7 cellular contexts compared by ENCODE assay signal in the genomic region with DNA sequence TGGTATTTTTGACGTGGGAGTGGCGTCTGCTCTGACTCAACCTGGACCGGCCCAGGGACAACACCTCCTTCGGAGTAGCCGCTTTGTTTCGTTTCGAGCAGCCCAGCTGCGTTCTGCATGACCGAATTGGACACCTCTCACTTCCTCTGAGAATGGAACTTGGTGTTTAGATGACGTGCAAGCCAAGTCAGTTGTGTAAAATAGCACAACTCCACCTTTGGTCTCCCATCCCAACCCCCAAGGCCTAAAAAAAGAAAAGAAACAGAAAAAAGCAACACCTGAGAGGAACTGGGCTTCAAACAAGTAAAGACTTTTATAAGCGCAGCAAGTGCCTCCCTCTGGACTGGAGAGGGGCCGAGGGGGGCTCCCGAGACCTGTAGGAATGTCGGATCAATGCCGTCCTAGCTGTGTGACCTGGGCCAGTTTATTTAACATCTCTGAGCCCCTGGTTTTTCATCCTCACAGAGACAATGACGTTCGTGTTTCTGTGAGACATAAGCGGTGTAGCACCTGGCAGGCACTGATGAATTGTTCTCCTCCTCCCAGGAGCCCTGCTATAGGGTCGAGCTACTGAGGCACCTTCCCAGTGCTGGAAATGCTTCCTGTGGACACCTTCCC. TPM values are rescaled to one million over a fixed set of nuclear protein-coding genes. Genes with fewer than 3 reads are reported as not detected.
DNase-seq lines count a peak whose midpoint lies in the region; ATAC-seq lines count a peak whose summit lies in the region.

No MANE protein-coding gene starts in this region.

- H3K27ac Mint-ChIP-seq in T-helper 2 cell treated with Interferon-gamma antibody and Interleukin-4, amounts not matched to agents 5 μg/mL and 100 μg/mL, for 36 hours, result peak overlapping the region; percentile 97

- no peaks in the 10 kb centered on the region for H3K36me3 ChIP-seq in rectal smooth muscle tissue (ENCODE audit: control insufficient read depth, insufficient read depth, low read length)

- no peak overlapping the region for H3K27ac ChIP-seq in rectal smooth muscle tissue (ENCODE audit: low read depth, low read length)

- ATAC-seq in GM19025 (IDR thresholded peaks at IDR 0.05; ENCODE audit: low read depth, unreplicated experiment), result peak; percentile 71
- ATAC-seq in HG03039 (IDR thresholded peaks at IDR 0.05; ENCODE audit: unreplicated experiment), result peak; percentile 77

- peaks cover 66% of the 10 kb centered on the region for H3K4me1 Mint-ChIP-seq in T-helper 2 cell treated with Interferon-gamma antibody and Interleukin-4, amounts not matched to agents 5 μg/mL and 100 μg/mL, for 36 hours (ENCODE audit: low read depth)

- H3K27me3 Mint-ChIP-seq in T-helper 2 cell treated with Interferon-gamma antibody and Interleukin-4, amounts not matched to agents 5 μg/mL and 100 μg/mL, for 36 hours (ENCODE audit: low read depth), result no peaks in the 10 kb centered on the region

- no peaks in the 10 kb centered on the region for H3K36me3 Mint-ChIP-seq in T-helper 2 cell treated with Interferon-gamma antibody and Interleukin-4, amounts not matched to agents 5 μg/mL and 100 μg/mL, for 36 hours (ENCODE audit: low read depth)

- H3K4me3 Mint-ChIP-seq in T-helper 2 cell treated with Interferon-gamma antibody and Interleukin-4, amounts not matched to agents 5 μg/mL and 100 μg/mL, for 36 hours, result peak overlapping the region; percentile 90

- H3K27me3 ChIP-seq in rectal smooth muscle tissue (ENCODE audit: control insufficient read depth, insufficient read depth, low read length), result no peaks in the 10 kb centered on the region

- no peaks in the 10 kb centered on the region for H3K9me3 Mint-ChIP-seq in T-helper 2 cell treated with Interferon-gamma antibody and Interleukin-4, amounts not matched to agents 5 μg/mL and 100 μg/mL, for 36 hours

- DNase-seq in T-helper 2 cell treated with Interferon-gamma antibody and Interleukin-4, amounts not matched to agents 5 μg/mL and 100 μg/mL, for 36 hours (ENCODE audit: low spot score), result peak; percentile 87
- DNase-seq in central memory CD4-positive, alpha-beta T cell, result peak; percentile 86
- DNase-seq in HT-29 (ENCODE audit: low spot score) (no peak), NCI-H748 treated with DMSO at 0.1 percent for 48 hours (lab: John Stamatoyannopoulos, UW) (no peak)

- H3K4me3 ChIP-seq in rectal smooth muscle tissue (ENCODE audit: low read length), result peak overlapping the region; percentile 21

- no peak overlapping the region for H3K9ac ChIP-seq in rectal smooth muscle tissue (ENCODE audit: low read length)

- H3K4me1 ChIP-seq in rectal smooth muscle tissue (ENCODE audit: control insufficient read depth, insufficient read depth, low read length), result peaks cover 10% of the 10 kb centered on the region

RNA-seq across cellular contexts. Expression of a gene that starts 52.0 kb away (rescaled TPM):
- 3.3 and 6.8 TPM in 2 replicates for total RNA-seq in HT-29 (2014; rRNA removed; shearing (Covaris generic))

Comparison
In these comparisons a context has a peak if more than half of its experiments do, and no peak if none do; other contexts are left out.
1. DNase-seq: peak in T-helper 2 cell treated with Interferon-gamma antibody and Interleukin-4, amounts not matched to agents 5 μg/mL and 100 μg/mL, for 36 hours (single experiment) and central memory CD4-positive, alpha-beta T cell (single experiment); none in HT-29 (single experiment) and NCI-H748 treated with DMSO at 0.1 percent for 48 hours (single experiment).